8 cellular contexts compared by ENCODE assay signal in genomic region chr3:6799264-6799915, GRCh38.
DNase-seq lines count a peak whose midpoint lies in the region; ATAC-seq and TF ChIP-seq lines count a peak whose summit lies in the region.

No MANE protein-coding gene starts in this region.

- H3K27me3 ChIP-seq in PC-3 (ENCODE audit: low read length), result no peaks in the 10 kb centered on the region
- no peaks in the 10 kb centered on the region for H3K27me3 ChIP-seq in neural cell (ENCODE audit: insufficient read depth, low read depth, low read length)

- DNase-seq in DMS53 (lab: John Stamatoyannopoulos, UW) (peak; percentile 40), PC-3 (peak; percentile 42), dermis microvascular lymphatic vessel endothelial cell (ENCODE audit: low read depth in 2 of 2) (peak; percentile 9 to 14), GM19240 (ENCODE audit: insufficient read length, low spot score) (no peak)

- CTCF ChIA-PET in PC-3 (lab: Charles Lee), result no interaction called here

- intact Hi-C loops in PC-3 (cut with micrococcal nuclease), result no loop called here

- H3F3A ChIP-seq in PC-3 (ENCODE audit: low read length, unreplicated experiment) (no peaks in the 10 kb centered on the region), neural cell (ENCODE audit: insufficient read depth, low read length, poor library complexity, severe bottlenecking) (no peaks in the 10 kb centered on the region)

- no TSS peak for BruUV-seq in PC-3 (replicated peaks; lab: Mats Ljungman, UMichigan)

- ATAC-seq in GM19035 (IDR thresholded peaks at IDR 0.05; ENCODE audit: unreplicated experiment) (peak; percentile 84), HG03103 (IDR thresholded peaks at IDR 0.05; ENCODE audit: low read depth, unreplicated experiment) (peak; percentile 90), PC-3 (no peak), GM18873 (IDR thresholded peaks at IDR 0.05; ENCODE audit: low FRiP score, unreplicated experiment) (no peak)

- H3K79me2 ChIP-seq in PC-3 (ENCODE audit: low read length) (no peaks in the 10 kb centered on the region), neural cell (replicated peaks; ENCODE audit: insufficient read depth, low read length) (no peaks in the 10 kb centered on the region)

- no peak overlapping the region for H3K27ac ChIP-seq in PC-3 (ENCODE audit: low read length)
- no peak overlapping the region for H3K27ac ChIP-seq in neural cell (ENCODE audit: low read length)

- H3K9ac ChIP-seq in PC-3 (ENCODE audit: low read length) (no peak overlapping the region), neural cell (ENCODE audit: low read length) (no peak overlapping the region)

- peak; percentile 21 for TF ChIP-seq RAD21 in neural cell (conservative IDR thresholded peaks at IDR 0.05)

- H2AFZ ChIP-seq in PC-3 (ENCODE audit: low read length) (no peak overlapping the region), neural cell (ENCODE audit: low read depth, low read length) (no peak overlapping the region)

- TF ChIP-seq CTCF in PC-3 (conservative IDR thresholded peaks at IDR 0.05; ENCODE audit: low read depth, low read length), result peak; percentile 85
- peak; percentile 35 for TF ChIP-seq CTCF in neural cell (IDR thresholded peaks at IDR 0.05; ENCODE audit: poor library complexity, severe bottlenecking)

- H3K9me2 ChIP-seq in PC-3 (replicated peaks; ENCODE audit: low read length) (no peaks in the 10 kb centered on the region), neural cell (ENCODE audit: insufficient read depth, low read length) (no peaks in the 10 kb centered on the region)

- no peaks in the 10 kb centered on the region for H4K20me1 ChIP-seq in PC-3 (ENCODE audit: low read length)
- H4K20me1 ChIP-seq in neural cell (ENCODE audit: insufficient read depth), result no peaks in the 10 kb centered on the region

- POLR2A ChIA-PET in PC-3 (lab: Charles Lee; ENCODE audit: unreplicated experiment), result no interaction called here

- H3K4me2 ChIP-seq in PC-3 (ENCODE audit: low read length) (no peak overlapping the region), neural cell (ENCODE audit: low read length) (no peak overlapping the region)

- H3K9me3 ChIP-seq in PC-3 (ENCODE audit: low read length) (no peaks in the 10 kb centered on the region), neural cell (ENCODE audit: low read length) (no peaks in the 10 kb centered on the region)

- no peak for TF ChIP-seq EP300 in neural cell (conservative IDR thresholded peaks at IDR 0.05; ENCODE audit: poor library complexity, severe bottlenecking)

- H3K4me1 ChIP-seq in PC-3 (ENCODE audit: insufficient read depth, low read length), result no peaks in the 10 kb centered on the region

- H3K36me3 ChIP-seq in PC-3 (ENCODE audit: low read depth, low read length), result no peaks in the 10 kb centered on the region
- no peaks in the 10 kb centered on the region for H3K36me3 ChIP-seq in neural cell (ENCODE audit: insufficient read depth, low read length)

- H3K4me3 ChIP-seq in PC-3 (ENCODE audit: low read length) (no peak overlapping the region), neural cell (ENCODE audit: low read length) (no peak overlapping the region)

TF ChIP-seq in neural cell, 6 proteins besides CTCF, POLR2A, EP300 and RAD21:
- TF ChIP-seq MXI1 (conservative IDR thresholded peaks at IDR 0.05; ENCODE audit: poor library complexity, severe bottlenecking), result no peak
- no peak for TF ChIP-seq EZH2 (IDR thresholded peaks at IDR 0.05; ENCODE audit: borderline replicate concordance, insufficient read depth, low read length, poor library complexity, severe bottlenecking)
- TF ChIP-seq SMC3 (conservative IDR thresholded peaks at IDR 0.05; ENCODE audit: poor library complexity), result no peak
- no peak for TF ChIP-seq REST (IDR thresholded peaks at IDR 0.05; ENCODE audit: borderline replicate concordance)
- TF ChIP-seq TAF1 (IDR thresholded peaks at IDR 0.05; ENCODE audit: low read depth), result no peak
- TF ChIP-seq POLR2AphosphoS5 (IDR thresholded peaks at IDR 0.05), result no peak

Comparison
In these comparisons a context has a peak if more than half of its experiments do, and no peak if none do; other contexts are left out.
1. ATAC-seq: peak in GM19035 (single experiment) and HG03103 (single experiment); none in PC-3 (single experiment) and GM18873 (single experiment).